In the genomic region with DNA sequence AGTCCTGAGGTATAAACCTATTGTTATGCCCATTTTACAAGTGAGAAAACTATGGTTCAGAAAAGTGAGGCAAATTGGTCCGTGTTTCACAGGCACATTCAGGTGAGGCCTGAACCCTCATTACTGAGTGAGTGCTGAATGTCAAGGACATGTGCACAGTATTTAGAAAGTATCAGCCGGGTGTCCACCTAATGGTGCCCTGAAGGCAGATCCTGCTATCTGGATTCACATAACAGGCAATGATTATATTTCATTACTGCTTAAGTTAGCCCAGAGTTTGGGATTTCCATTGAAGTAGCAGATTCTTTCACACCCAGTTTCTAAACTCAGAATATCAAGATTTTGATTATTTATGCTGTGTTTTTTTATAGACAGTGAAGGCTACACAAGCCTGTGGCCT, we compare ENCODE assay signal across 18 cellular contexts.
DNase-seq lines count a peak whose midpoint lies in the region; ATAC-seq, FAIRE-seq and TF ChIP-seq lines count a peak whose summit lies in the region.
"Had no signal": no experiment of that assay in that cellular context is flagged by ENCODE, and none has a peak within 500 bp of the region (broad histone marks: within the 10 kb centered on the region; RNA-seq: fewer than 3 reads in every experiment).

No MANE protein-coding gene starts in this region.

- H3K4me1 ChIP-seq in GM23248 (ENCODE audit: insufficient read depth) (peaks cover 82% of the 10 kb centered on the region), breast epithelium (peaks cover 8 to 35% of the 10 kb centered on the region in 2 donors), keratinocyte (ENCODE audit: control insufficient read depth, extremely low read depth, insufficient read depth, low read length) (peaks cover 35% of the 10 kb centered on the region), skeletal muscle tissue (ENCODE audit: control insufficient read depth in 3 of 3, insufficient read depth in 3 of 3, low read length in 3 of 3) (peaks cover 28 to 51% (median 45%) of the 10 kb centered on the region in 3 donors)

- H3K27me3 ChIP-seq in GM23248 (replicated peaks; ENCODE audit: insufficient read depth) = no peaks in the 10 kb centered on the region
- no peaks in the 10 kb centered on the region for H3K27me3 ChIP-seq in breast epithelium
- no peaks in the 10 kb centered on the region for H3K27me3 ChIP-seq in keratinocyte (ENCODE audit: control insufficient read depth, extremely low read depth, insufficient read depth, low read length)
- no peaks in the 10 kb centered on the region for H3K27me3 ChIP-seq in skeletal muscle tissue (ENCODE audit: control insufficient read depth in 3 of 3, insufficient read depth in 3 of 3, low read length in 3 of 3)
- H3K27me3 ChIP-seq: pancreas, tibial artery had no signal

- H3K9me2 ChIP-seq in GM23248 (ENCODE audit: insufficient read depth) = no peaks in the 10 kb centered on the region

- intact Hi-C loops in breast epithelium (cut with DNase I; ENCODE audit: low total_unique reads) = no loop called here

- H3K9me1 ChIP-seq in keratinocyte (ENCODE audit: control insufficient read depth, extremely low read depth, insufficient read depth, low read length) = peaks cover 10% of the 10 kb centered on the region

- peaks cover 13 to 17% of the 10 kb centered on the region in 2 donors for H3K4me1 Mint-ChIP-seq in natural killer cell treated with Interleukin-12 subunit alpha and Interleukin-12 subunit beta and Interleukin-15 and Interleukin-18, amount 100 ng/mL, for 72 hours (ENCODE audit: low read depth in 2 of 2)

- no peaks in the 10 kb centered on the region for H3K36me3 Mint-ChIP-seq in natural killer cell treated with Interleukin-12 subunit alpha and Interleukin-12 subunit beta and Interleukin-15 and Interleukin-18, amount 100 ng/mL, for 72 hours
- H3K36me3 Mint-ChIP-seq in activated naive CD4-positive, alpha-beta T cell treated with anti-CD3 and anti-CD28 coated beads, Interleukin-2, amount 50 U/mL, for 72 hours = peaks cover 0 to 10% of the 10 kb centered on the region in 2 donors

- FAIRE-seq in keratinocyte (lab: Jason Lieb, UNC) = no peak
- FAIRE-seq: pancreas, RCC 7860, small intestine had no signal

- 94 to 95% methylated on average over 2 of the region's 2 CpGs for WGBS in GM23248 (ENCODE audit: low coverage in 1 of 2, low lambda C conversion rate in 2 of 2, missing lambda C conversion rate in 2 of 2), 2 experiments

- H3K27ac ChIP-seq in GM23248 (peak overlapping the region; percentile 49), breast epithelium (peak overlapping the region; percentile 84 to 89), keratinocyte (ENCODE audit: control insufficient read depth, insufficient read depth, low read length) (peak overlapping the region; percentile 89), skeletal muscle tissue (ENCODE audit: low read depth, low read length) (peak overlapping the region; percentile 17)

- in situ Hi-C loops in GM23248 (cut with MboI) = no loop called here

- TF ChIP-seq POLR2A in breast epithelium (IDR thresholded peaks at IDR 0.05) = no peak

- DNase-seq in GM23248 (no peak), breast epithelium (ENCODE audit: low spot score in 2 of 2) (no peak), keratinocyte (ENCODE audit: low read depth, low spot score) (no peak), foreskin melanocyte (no peak)
- DNase-seq in natural killer cell treated with Interleukin-12 subunit alpha and Interleukin-12 subunit beta and Interleukin-15 and Interleukin-18, amount 100 ng/mL, for 72 hours (ENCODE audit: low spot score) = no peak
- no peak for DNase-seq in activated naive CD4-positive, alpha-beta T cell treated with anti-CD3 and anti-CD28 coated beads, Interleukin-2, amount 50 U/mL, for 72 hours (ENCODE audit: low spot score in 2 of 2)
- DNase-seq: ACHN; activated CD4-positive, alpha-beta T cell treated with anti-CD3 and anti-CD28 coated beads for 36 hours; GDM1; left colon; NCI-H146; pancreas; small intestine; stimulated activated CD4-positive, alpha-beta T cell treated with anti-CD3 and anti-CD28 coated beads, Interleukin-4, amount 100 ng/mL, for 4 hours; tibial artery had no signal

- H3K9me3 ChIP-seq in GM23248 (ENCODE audit: low read depth) (no peaks in the 10 kb centered on the region), breast epithelium (no peaks in the 10 kb centered on the region), keratinocyte (ENCODE audit: control insufficient read depth, low read depth, low read length) (no peaks in the 10 kb centered on the region), skeletal muscle tissue (ENCODE audit: control insufficient read depth in 3 of 3, low read length in 3 of 3) (no peaks in the 10 kb centered on the region)
- H3K9me3 ChIP-seq: pancreas, tibial artery had no signal

- H4K20me1 ChIP-seq in GM23248 (ENCODE audit: insufficient read depth) = no peaks in the 10 kb centered on the region
- no peaks in the 10 kb centered on the region for H4K20me1 ChIP-seq in keratinocyte (ENCODE audit: control insufficient read depth, extremely low read depth, insufficient read depth, low read length)

- no peaks in the 10 kb centered on the region for H3K36me3 ChIP-seq in GM23248 (ENCODE audit: low read depth)
- no peaks in the 10 kb centered on the region for H3K36me3 ChIP-seq in breast epithelium
- peaks cover 0 to 3% of the 10 kb centered on the region in 2 experiments for H3K36me3 ChIP-seq in keratinocyte (ENCODE audit: control insufficient read depth in 2 of 2, extremely low read depth in 1 of 2, insufficient read depth in 2 of 2, low read length in 2 of 2)
- no peaks in the 10 kb centered on the region for H3K36me3 ChIP-seq in skeletal muscle tissue (ENCODE audit: control insufficient read depth in 3 of 3, insufficient read depth in 3 of 3, low read length in 3 of 3)
- H3K36me3 ChIP-seq: pancreas, tibial artery had no signal

- peak overlapping the region; percentile 39 for H3K9ac ChIP-seq in GM23248
- peak overlapping the region; percentile 31 for H3K9ac ChIP-seq in keratinocyte (ENCODE audit: control insufficient read depth, extremely low read depth, insufficient read depth, low read length)
- no peak overlapping the region for H3K9ac ChIP-seq in skeletal muscle tissue (ENCODE audit: low read depth in 1 of 3, low read length in 3 of 3)

- H2AFZ ChIP-seq in GM23248 (no peak overlapping the region), keratinocyte (ENCODE audit: control insufficient read depth, low read length) (no peak overlapping the region)

- H3K9me3 Mint-ChIP-seq in natural killer cell treated with Interleukin-12 subunit alpha and Interleukin-12 subunit beta and Interleukin-15 and Interleukin-18, amount 100 ng/mL, for 72 hours = no peaks in the 10 kb centered on the region
- no peaks in the 10 kb centered on the region for H3K9me3 Mint-ChIP-seq in activated naive CD4-positive, alpha-beta T cell treated with anti-CD3 and anti-CD28 coated beads, Interleukin-2, amount 50 U/mL, for 72 hours

- H3F3A ChIP-seq in GM23248 (ENCODE audit: insufficient read depth) = peaks cover 58% of the 10 kb centered on the region

- peaks cover 35 to 40% of the 10 kb centered on the region in 2 donors for H3K27me3 Mint-ChIP-seq in natural killer cell treated with Interleukin-12 subunit alpha and Interleukin-12 subunit beta and Interleukin-15 and Interleukin-18, amount 100 ng/mL, for 72 hours

- ATAC-seq in natural killer cell treated with Interleukin-12 subunit alpha and Interleukin-12 subunit beta and Interleukin-15 and Interleukin-18, amount 100 ng/mL, for 72 hours = no peak
- ATAC-seq in activated naive CD4-positive, alpha-beta T cell treated with anti-CD3 and anti-CD28 coated beads, Interleukin-2, amount 50 U/mL, for 72 hours = no peak
- ATAC-seq in GM18870 (IDR thresholded peaks at IDR 0.05; ENCODE audit: unreplicated experiment) = no peak
- ATAC-seq: activated CD4-positive, alpha-beta T cell treated with anti-CD3 and anti-CD28 coated beads for 36 hours; left colon had no signal

- no peak for TF ChIP-seq CTCF in breast epithelium (IDR thresholded peaks at IDR 0.05)
- no peak for TF ChIP-seq CTCF in keratinocyte (optimal IDR thresholded peaks at IDR 0.05 in 1 of 3, IDR thresholded peaks at IDR 0.05 in 1 of 3, conservative IDR thresholded peaks at IDR 0.05 in 1 of 3; ENCODE audit: extremely low read depth in 1 of 3, insufficient read depth in 2 of 3, low read length in 3 of 3)

- dilution Hi-C loops in keratinocyte (cut with MboI; ENCODE audit: extremely low pct_ligation_motif_present, low sequenced_read_pairs) = no loop called here

- no peak overlapping the region for H3K4me3 Mint-ChIP-seq in natural killer cell treated with Interleukin-12 subunit alpha and Interleukin-12 subunit beta and Interleukin-15 and Interleukin-18, amount 100 ng/mL, for 72 hours
- H3K4me3 Mint-ChIP-seq: activated CD4-positive, alpha-beta T cell treated with anti-CD3 and anti-CD28 coated beads for 36 hours had no signal

- H3K79me2 ChIP-seq in GM23248 (ENCODE audit: insufficient read depth) = peaks cover 15% of the 10 kb centered on the region; the same call in 1 of the 2 replicates
- H3K79me2 ChIP-seq in keratinocyte (ENCODE audit: control insufficient read depth, insufficient read depth, low read length) = peaks cover 5% of the 10 kb centered on the region

- H3K4me2 ChIP-seq in GM23248 (ENCODE audit: unreplicated experiment) (peak overlapping the region; percentile 9), keratinocyte (ENCODE audit: control insufficient read depth, extremely low read depth, insufficient read depth, low read depth, low read length) (no peak overlapping the region)

- H3K27ac Mint-ChIP-seq in natural killer cell treated with Interleukin-12 subunit alpha and Interleukin-12 subunit beta and Interleukin-15 and Interleukin-18, amount 100 ng/mL, for 72 hours = no peak overlapping the region
- no peak overlapping the region for H3K27ac Mint-ChIP-seq in activated naive CD4-positive, alpha-beta T cell treated with anti-CD3 and anti-CD28 coated beads, Interleukin-2, amount 50 U/mL, for 72 hours
- H3K27ac Mint-ChIP-seq: activated CD4-positive, alpha-beta T cell treated with anti-CD3 and anti-CD28 coated beads for 36 hours had no signal

- H3K4me3 ChIP-seq in GM23248 = no peak overlapping the region
- H3K4me3 ChIP-seq in breast epithelium = no peak overlapping the region
- no peak overlapping the region for H3K4me3 ChIP-seq in keratinocyte (ENCODE audit: control insufficient read depth in 2 of 3, extremely low read depth in 1 of 3, insufficient read depth in 2 of 3, low read depth in 1 of 3, low read length in 3 of 3)
- no peak overlapping the region for H3K4me3 ChIP-seq in skeletal muscle tissue (ENCODE audit: low read length in 3 of 3)
- H3K4me3 ChIP-seq: pancreas, tibial artery had no signal

Comparison
In these comparisons a context has a peak if more than half of its experiments do, and no peak if none do; other contexts are left out.
1. H3K27ac ChIP-seq: peak in every context shown above with its lines; median percentile 89 in keratinocyte; 86 in breast epithelium; 49 in GM23248; 17 in skeletal muscle tissue.
2. H3K9ac ChIP-seq: peak in GM23248 (single experiment) and keratinocyte (single experiment); none in skeletal muscle tissue (0 of 3).